7 cellular contexts compared by ENCODE assay signal in genomic region chrX:129597905-129598304, GRCh38. TPM values are rescaled to one million over a fixed set of nuclear protein-coding genes. Genes with fewer than 3 reads are reported as not detected.
"Had no signal": no experiment of that assay in that cellular context is flagged by ENCODE, and none has a peak within 500 bp of the region (broad histone marks: within the 10 kb centered on the region; RNA-seq: fewer than 3 reads in every experiment).

No MANE protein-coding gene starts in this region.

- H3K4me2 ChIP-seq: GM23338 had no signal

- H3K9me3 Mint-ChIP-seq: GM23338, H9, HFFc6 had no signal

- H3K4me3 ChIP-seq: GM23338, K562 had no signal

- ATAC-seq: GM23338, K562 had no signal

- H3K27ac Mint-ChIP-seq: GM23338, HFFc6 had no signal

- DNase-seq: H9, HCEC 1CT, HFFc6, IMR-90, KG1 had no signal

- H3K4me3 Mint-ChIP-seq: GM23338, H9, HFFc6 had no signal

- H2AFZ ChIP-seq: GM23338 had no signal

RNA-seq across cellular contexts. Expression of gene APLN, which starts 56.9 kb away (rescaled TPM):
- total RNA-seq: K562 had no signal
